ENCODE assay signal across 1 cellular context in genomic region chr12:130446846-130447654, GRCh38.
A peak's percentile ranks its signal among the peaks of the same experiment; 100 is the strongest.
TF ChIP-seq lines count a peak whose summit lies in the region.

No MANE protein-coding gene starts in this region.

TF ChIP-seq in WTC11, 78 proteins besides CTCF, POLR2A, EP300 and RAD21:
- TF ChIP-seq ZNF232 (CRISPR knock-in tag; IDR thresholded peaks at IDR 0.05) = no peak
- TF ChIP-seq ZNF317 (CRISPR knock-in tag; IDR thresholded peaks at IDR 0.05; ENCODE audit: borderline replicate concordance, low read depth) = 0 out of 2 replicates have a peak, but pooled peaks have one; percentile 55
